1 cellular context compared by ENCODE assay signal in genomic region chr19:4867534-4868285, GRCh38.
A peak's percentile ranks its signal among the peaks of the same experiment; 100 is the strongest.
TF ChIP-seq lines count a peak whose summit lies in the region.

Gene PLIN3 (minus strand): TSS chr19:4867667. CDS start chr19:4861394, 6,273 bp downstream.

TF ChIP-seq in HepG2, 621 proteins besides CTCF, POLR2A, EP300 and RAD21 (continued from another document and continues in another):
- TF ChIP-seq ZNF275 (CRISPR knock-in tag; IDR thresholded peaks at IDR 0.05; ENCODE audit: borderline replicate concordance) (peak; percentile 67; the same call in 1 of the 2 replicates), POGZ (CRISPR knock-in tag; IDR thresholded peaks at IDR 0.05) (peak; percentile 72), ZFP41 (CRISPR knock-in tag; IDR thresholded peaks at IDR 0.05; ENCODE audit: borderline replicate concordance) (no peak), ZXDC (CRISPR knock-in tag; IDR thresholded peaks at IDR 0.05) (0 out of 2 replicates have a peak, but pooled peaks have one; percentile 39), SNAI1 (CRISPR knock-in tag; IDR thresholded peaks at IDR 0.05; ENCODE audit: borderline replicate concordance) (no peak), TCF12 (IDR thresholded peaks at IDR 0.05) (no peak), TCF12 (CRISPR knock-in tag; IDR thresholded peaks at IDR 0.05) (no peak), GPN1 (CRISPR knock-in tag; IDR thresholded peaks at IDR 0.05; ENCODE audit: borderline replicate concordance) (no peak), ZNF841 (CRISPR knock-in tag; IDR thresholded peaks at IDR 0.05; ENCODE audit: borderline replicate concordance) (no peak), ZNF329 (CRISPR knock-in tag; IDR thresholded peaks at IDR 0.05; ENCODE audit: low read depth) (no peak; the same call in 1 of the 2 replicates), JDP2 (CRISPR knock-in tag; IDR thresholded peaks at IDR 0.05; ENCODE audit: borderline replicate concordance) (no peak), ZNF883 (CRISPR knock-in tag; IDR thresholded peaks at IDR 0.05; ENCODE audit: not compliant biosample characterization) (peak; percentile 52), HNRNPUL1 (IDR thresholded peaks at IDR 0.05; ENCODE audit: low read depth, low read length) (no peak), RXRA (CRISPR knock-in tag; IDR thresholded peaks at IDR 0.05) (peak; percentile 49; the same call in 1 of the 2 replicates), ZBTB39 (CRISPR knock-in tag; IDR thresholded peaks at IDR 0.05) (no peak), NR3C1 (CRISPR knock-in tag; IDR thresholded peaks at IDR 0.05) (no peak), ZBTB42 (CRISPR knock-in tag; IDR thresholded peaks at IDR 0.05) (no peak), ZNF850 (CRISPR knock-in tag; conservative IDR thresholded peaks at IDR 0.05) (no peak), ZNF205 (CRISPR knock-in tag; IDR thresholded peaks at IDR 0.05) (peak; percentile 67; the same call in 1 of the 2 replicates), ZMAT3 (CRISPR knock-in tag; conservative IDR thresholded peaks at IDR 0.05) (0 out of 2 replicates have a peak, but pooled peaks have one; percentile 29), SMC3 (IDR thresholded peaks at IDR 0.05; ENCODE audit: low read length) (no peak), ATRX (CRISPR knock-in tag; IDR thresholded peaks at IDR 0.05; ENCODE audit: borderline replicate concordance) (no peak), RNF2 (conservative IDR thresholded peaks at IDR 0.05; ENCODE audit: low read depth) (no peak), CBX2 (IDR thresholded peaks at IDR 0.05; ENCODE audit: low read depth, low read length) (no peak), CBX2 (CRISPR knock-in tag; IDR thresholded peaks at IDR 0.05; ENCODE audit: low read depth) (no peak), SATB2 (CRISPR knock-in tag; IDR thresholded peaks at IDR 0.05) (no peak), ZBTB8A (CRISPR knock-in tag; IDR thresholded peaks at IDR 0.05; ENCODE audit: borderline replicate concordance, low read depth) (no peak), BRCA1 (CRISPR knock-in tag; IDR thresholded peaks at IDR 0.05) (no peak), ZNF513 (CRISPR knock-in tag; conservative IDR thresholded peaks at IDR 0.05) (no peak), PRDM4 (CRISPR knock-in tag; IDR thresholded peaks at IDR 0.05; ENCODE audit: borderline replicate concordance) (no peak), HDAC6 (IDR thresholded peaks at IDR 0.05; ENCODE audit: low read depth, low read length) (no peak), NFATC3 (CRISPR knock-in tag; IDR thresholded peaks at IDR 0.05) (no peak; the same call in 1 of the 2 replicates), ZNF652 (CRISPR knock-in tag; IDR thresholded peaks at IDR 0.05; ENCODE audit: borderline replicate concordance, low read depth) (no peak; the same call in 1 of the 2 replicates), ZNF350 (CRISPR knock-in tag; IDR thresholded peaks at IDR 0.05; ENCODE audit: borderline replicate concordance, low read depth) (peak; percentile 73), CREBL2 (CRISPR knock-in tag; IDR thresholded peaks at IDR 0.05; ENCODE audit: borderline replicate concordance) (no peak), EHMT2 (IDR thresholded peaks at IDR 0.05; ENCODE audit: borderline replicate concordance, low read depth, low read length) (no peak), PRMT3 (CRISPR knock-in tag; IDR thresholded peaks at IDR 0.05; ENCODE audit: borderline replicate concordance, low read depth) (no peak), GTF2F1 (IDR thresholded peaks at IDR 0.05; ENCODE audit: low read length) (no peak), HOXD1 (CRISPR knock-in tag; IDR thresholded peaks at IDR 0.05) (no peak), HNRNPL (IDR thresholded peaks at IDR 0.05; ENCODE audit: low read depth, low read length) (0 out of 2 replicates have a peak, but pooled peaks have one; percentile 25), ZMYM2 (CRISPR knock-in tag; IDR thresholded peaks at IDR 0.05) (peak; percentile 97), ZNF644 (CRISPR knock-in tag; IDR thresholded peaks at IDR 0.05; ENCODE audit: low read depth) (0 out of 2 replicates have a peak, but pooled peaks have one; percentile 19), WIZ (CRISPR knock-in tag; IDR thresholded peaks at IDR 0.05) (0 out of 2 replicates have a peak, but pooled peaks have one; percentile 15), CREB1 (IDR thresholded peaks at IDR 0.05) (peak; percentile 82), CREB1 (CRISPR knock-in tag; IDR thresholded peaks at IDR 0.05) (peak; percentile 82), KMT2A (CRISPR knock-in tag; IDR thresholded peaks at IDR 0.05) (no peak), ZFP36L1 (CRISPR knock-in tag; IDR thresholded peaks at IDR 0.05) (peak; percentile 32; the same call in 1 of the 2 replicates), ZNF543 (CRISPR knock-in tag; IDR thresholded peaks at IDR 0.05) (no peak), RBM39 (IDR thresholded peaks at IDR 0.05; ENCODE audit: low read depth, low read length, poor library complexity, severe bottlenecking) (no peak), CEBPB (IDR thresholded peaks at IDR 0.05; ENCODE audit: borderline replicate concordance, low read depth, low read length) (no peak), NR0B2 (CRISPR knock-in tag; IDR thresholded peaks at IDR 0.05) (no peak), ZNF33A (CRISPR knock-in tag; IDR thresholded peaks at IDR 0.05; ENCODE audit: borderline replicate concordance) (no peak), PBX3 (CRISPR knock-in tag; IDR thresholded peaks at IDR 0.05; ENCODE audit: borderline replicate concordance) (peak; percentile 90; the same call in 1 of the 2 replicates)
